Comparison of ENCODE assay signal across 21 cellular contexts in the genomic region with DNA sequence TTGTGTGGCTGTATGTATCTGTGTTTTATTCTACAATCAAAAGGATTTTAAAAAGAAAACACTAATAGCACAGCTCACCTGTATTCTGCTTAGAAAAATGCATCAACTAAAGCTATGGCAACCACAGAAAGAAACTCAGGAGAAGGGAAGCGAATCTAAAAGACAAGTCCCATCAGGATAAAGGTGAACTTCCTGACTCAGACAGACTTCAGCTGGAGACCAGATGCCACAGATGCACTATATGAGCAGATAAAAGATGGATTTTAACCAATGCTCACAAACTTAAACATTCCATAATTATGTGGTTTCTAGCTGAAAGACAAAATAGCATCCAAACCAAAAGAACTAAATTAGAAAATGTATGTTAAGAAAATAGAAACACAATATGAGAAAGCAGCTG.
DNase-seq lines count a peak whose midpoint lies in the region; FAIRE-seq and TF ChIP-seq lines count a peak whose summit lies in the region.
"Had no signal": no experiment of that assay in that cellular context is flagged by ENCODE, and none has a peak within 500 bp of the region (broad histone marks: within the 10 kb centered on the region; RNA-seq: fewer than 3 reads in every experiment).

No MANE protein-coding gene starts in this region.

- 0 out of 2 replicates have a peak, but pooled peaks cover 3% of the 10 kb centered on the region for H3K36me3 ChIP-seq in SK-N-MC (ENCODE audit: insufficient read depth, low read length)
- H3K36me3 ChIP-seq in mesodermal cell (ENCODE audit: control insufficient read depth, insufficient read depth, low read length), result peaks cover 32% of the 10 kb centered on the region
- H3K36me3 ChIP-seq: BE2C had no signal

- H3K4me1 Mint-ChIP-seq in immature natural killer cell, result peaks cover 6 to 21% of the 10 kb centered on the region in 2 donors

- no peak overlapping the region for H3K27ac Mint-ChIP-seq in immature natural killer cell

- H3K9me3 ChIP-seq in SK-N-MC (ENCODE audit: low read depth, low read length) (no peaks in the 10 kb centered on the region), mesodermal cell (ENCODE audit: control insufficient read depth, low read length) (no peaks in the 10 kb centered on the region)
- H3K9me3 ChIP-seq: BE2C had no signal

- DNase-seq in HCEC 1CT, result peak; percentile 6
- no peak for DNase-seq in SK-N-MC (ENCODE audit: low read depth, low spot score)
- DNase-seq in epithelial cell of esophagus (ENCODE audit: low read depth), result peak; percentile 38
- no peak for DNase-seq in immature natural killer cell
- no peak for DNase-seq in amygdala (lab: John Stamatoyannopoulos, UW)
- DNase-seq in frontal cortex (ENCODE audit: low spot score in 2 of 2), result no peak
- DNase-seq in DMS153 (lab: John Stamatoyannopoulos, UW), result no peak
- DNase-seq: BE2C, DMS79 treated with DMSO at 0.1 percent for 48 hours, KBM-7, MM.1S, NCI-H1048, NCI-H1436 treated with DMSO at 0.1 percent for 48 hours, NCI-H2029, NCI-H2227 treated with DMSO at 0.1 percent for 48 hours, NCI-H510A had no signal

- H3K9ac ChIP-seq in SK-N-MC (ENCODE audit: insufficient read length), result no peak overlapping the region

- H3K4me3 ChIP-seq in SK-N-MC, result no peak overlapping the region
- H3K4me3 ChIP-seq in epithelial cell of esophagus (ENCODE audit: low read length), result no peak overlapping the region
- H3K4me3 ChIP-seq in mesodermal cell (ENCODE audit: extremely low read depth, insufficient read depth, low read length, poor library complexity, severe bottlenecking), result no peak overlapping the region

- H3K9me3 Mint-ChIP-seq in immature natural killer cell, result no peaks in the 10 kb centered on the region

- peaks cover 0 to 1% (median 0%) of the 10 kb centered on the region in 3 donors for H3K27me3 Mint-ChIP-seq in immature natural killer cell (ENCODE audit: low read depth in 3 of 3)

- H3K4me3 Mint-ChIP-seq in immature natural killer cell, result no peak overlapping the region

- H3K4me1 ChIP-seq in mesodermal cell (ENCODE audit: control insufficient read depth, insufficient read depth, low read length, poor library complexity, severe bottlenecking), result peaks cover 37% of the 10 kb centered on the region
- H3K4me1 ChIP-seq: BE2C had no signal

- no peak for TF ChIP-seq CTCF in epithelial cell of esophagus (IDR thresholded peaks at IDR 0.05; ENCODE audit: insufficient read depth, low read depth, low read length, missing control alignments)

- H3K27ac ChIP-seq in SK-N-MC, result 0 out of 2 replicates have a peak overlapping the region, but pooled peaks have one; percentile 30
- peak overlapping the region; percentile 67 for H3K27ac ChIP-seq in mesodermal cell (ENCODE audit: low read depth, low read length, severe bottlenecking)
- H3K27ac ChIP-seq: HL-60 had no signal

- H3K36me3 Mint-ChIP-seq in immature natural killer cell, result peaks cover 0 to 4% (median 3%) of the 10 kb centered on the region in 3 donors

- no peak for FAIRE-seq in frontal cortex (lab: Jason Lieb, UNC)
- FAIRE-seq: A204.1, H54, HepG2 had no signal

- WGBS in mesodermal cell (ENCODE audit: insufficient coverage in 2 of 2), 2 experiments, result 100% methylated on average over 1 of the region's 1 CpG; no CpG with 5 or more reads in 1 of the 2 experiments

Comparison
In these comparisons a context has a peak if more than half of its experiments do, and no peak if none do; other contexts are left out.
1. DNase-seq: peak in HCEC 1CT (single experiment) and epithelial cell of esophagus (single experiment); none in SK-N-MC (single experiment), immature natural killer cell (0 of 3), amygdala (0 of 56), frontal cortex (0 of 2) and DMS153 (single experiment).